Comparison of ENCODE assay signal across 10 cellular contexts in genomic region chr17:46822388-46822921, GRCh38. TPM values are rescaled to one million over a fixed set of nuclear protein-coding genes. Genes with fewer than 3 reads are reported as not detected.
DNase-seq lines count a peak whose midpoint lies in the region; ATAC-seq, FAIRE-seq and TF ChIP-seq lines count a peak whose summit lies in the region.
"Had no signal": no experiment of that assay in that cellular context is flagged by ENCODE, and none has a peak within 500 bp of the region (broad histone marks: within the 10 kb centered on the region; RNA-seq: fewer than 3 reads in every experiment).

No MANE protein-coding gene starts in this region.

- no peaks in the 10 kb centered on the region for H3K79me2 ChIP-seq in MM.1S (ENCODE audit: low read length)

- TF ChIP-seq CTCF in MM.1S (IDR thresholded peaks at IDR 0.05; ENCODE audit: low read length) = peak; percentile 75
- peak; percentile 38 for TF ChIP-seq CTCF in mucosa of descending colon (IDR thresholded peaks at IDR 0.05)

- H2AFZ ChIP-seq in MM.1S (ENCODE audit: low read length) = no peak overlapping the region

- H3K4me3 ChIP-seq in MM.1S (ENCODE audit: low read length) = no peak overlapping the region
- H3K4me3 ChIP-seq in mucosa of descending colon = no peak overlapping the region
- H3K4me3 ChIP-seq: HAP-1 had no signal

- H3K4me1 ChIP-seq in MM.1S (ENCODE audit: low read length) = no peaks in the 10 kb centered on the region
- H3K4me1 ChIP-seq in mucosa of descending colon (ENCODE audit: low read depth) = peaks cover 14% of the 10 kb centered on the region
- H3K4me1 ChIP-seq: HAP-1 had no signal

- H3K4me2 ChIP-seq in MM.1S (ENCODE audit: low read depth, low read length) = no peak overlapping the region

- no peak overlapping the region for H3K9ac ChIP-seq in MM.1S (ENCODE audit: low read length)

- DNase-seq in DMS53 (lab: John Stamatoyannopoulos, UW) (peak; percentile 98), MM.1S (peak; percentile 27), mucosa of descending colon (peak in 2 of 3 donors; percentile 42 to 51), NCI-H2196 treated with DMSO at 0.1 percent for 48 hours (lab: John Stamatoyannopoulos, UW; ENCODE audit: unreplicated experiment) (no peak), GM12891 (ENCODE audit: insufficient read length, low spot score) (no peak), NCI-H1105 treated with DMSO at 0.1 percent for 48 hours (lab: John Stamatoyannopoulos, UW) (no peak), cerebellum (ENCODE audit: low spot score) (no peak)
- DNase-seq in activated naive CD8-positive, alpha-beta T cell treated with anti-CD3 and anti-CD28 coated beads for 36 hours = peak; percentile 56

- FAIRE-seq in GM12891 (lab: Jason Lieb, UNC) = no peak

- no peaks in the 10 kb centered on the region for H3K9me3 Mint-ChIP-seq in activated naive CD8-positive, alpha-beta T cell treated with anti-CD3 and anti-CD28 coated beads for 36 hours
- H3K9me3 Mint-ChIP-seq: activated naive CD4-positive, alpha-beta T cell treated with anti-CD3 and anti-CD28 coated beads, Interleukin-2, amount 50 U/mL, for 72 hours had no signal

- H3K9me3 ChIP-seq in MM.1S (replicated peaks; ENCODE audit: insufficient read depth, low read length) = no peaks in the 10 kb centered on the region
- no peaks in the 10 kb centered on the region for H3K9me3 ChIP-seq in mucosa of descending colon
- H3K9me3 ChIP-seq: HAP-1 had no signal

- H3K36me3 ChIP-seq in MM.1S (replicated peaks; ENCODE audit: insufficient read depth, low read length) (no peaks in the 10 kb centered on the region), mucosa of descending colon (ENCODE audit: low read depth) (no peaks in the 10 kb centered on the region)
- H3K36me3 ChIP-seq: HAP-1 had no signal

- H3K4me1 Mint-ChIP-seq in activated naive CD8-positive, alpha-beta T cell treated with anti-CD3 and anti-CD28 coated beads for 36 hours = peaks cover 25% of the 10 kb centered on the region

- TF ChIP-seq POLR2A in GM12891 (IDR thresholded peaks at IDR 0.05; ENCODE audit: low read depth, low read length) = no peak

- ATAC-seq in mucosa of descending colon = peak; percentile 54

- intact Hi-C loops in mucosa of descending colon (cut with DNase I, micrococcal nuclease) = no loop called here

- H3K4me3 Mint-ChIP-seq in activated naive CD8-positive, alpha-beta T cell treated with anti-CD3 and anti-CD28 coated beads for 36 hours = no peak overlapping the region

- no peaks in the 10 kb centered on the region for H3F3A ChIP-seq in MM.1S (ENCODE audit: insufficient read depth, low read length)

- H3K27ac ChIP-seq in MM.1S (ENCODE audit: low read length) = no peak overlapping the region

- H3K27ac Mint-ChIP-seq in activated naive CD8-positive, alpha-beta T cell treated with anti-CD3 and anti-CD28 coated beads for 36 hours = no peak overlapping the region
- H3K27ac Mint-ChIP-seq: activated naive CD4-positive, alpha-beta T cell treated with anti-CD3 and anti-CD28 coated beads, Interleukin-2, amount 50 U/mL, for 72 hours had no signal

- H3K9me2 ChIP-seq in MM.1S (replicated peaks; ENCODE audit: insufficient read depth, low read length) = no peaks in the 10 kb centered on the region

- H4K20me1 ChIP-seq in MM.1S (ENCODE audit: insufficient read depth, low read length) = no peaks in the 10 kb centered on the region

- H3K36me3 Mint-ChIP-seq in activated naive CD8-positive, alpha-beta T cell treated with anti-CD3 and anti-CD28 coated beads for 36 hours = no peaks in the 10 kb centered on the region

- H3K27me3 ChIP-seq in MM.1S (replicated peaks; ENCODE audit: insufficient read depth, low read length) = peaks cover 51% of the 10 kb centered on the region

- peaks cover 66% of the 10 kb centered on the region for H3K27me3 Mint-ChIP-seq in activated naive CD8-positive, alpha-beta T cell treated with anti-CD3 and anti-CD28 coated beads for 36 hours

TF ChIP-seq in GM12891, 5 proteins besides CTCF, POLR2A, EP300 and RAD21:
- TF ChIP-seq POLR2AphosphoS5 (IDR thresholded peaks at IDR 0.05; ENCODE audit: low read depth, low read length) (no peak), POU2F2 (IDR thresholded peaks at IDR 0.05; ENCODE audit: low read depth, low read length) (no peak), PAX5 (IDR thresholded peaks at IDR 0.05; ENCODE audit: insufficient read depth, low read length, severe bottlenecking) (no peak), SPI1 (IDR thresholded peaks at IDR 0.05; ENCODE audit: low read depth, low read length) (no peak), TAF1 (IDR thresholded peaks at IDR 0.05; ENCODE audit: low read depth, low read length) (no peak)
TF ChIP-seq in GM12891: peak in this region for 0.

RNA-seq across cellular contexts. Expression of gene WNT3, which starts 4.0 kb away (rescaled TPM):
- under 1 TPM; 0.06 to 0.08 TPM for total RNA-seq in activated naive CD8-positive, alpha-beta T cell treated with anti-CD3 and anti-CD28 coated beads for 36 hours
- 1 to 10 TPM in 1 of 3 donors, under 1 TPM in 2; 0.29 to 1.1 (median 0.41) TPM for total RNA-seq in mucosa of descending colon
- polyA plus RNA-seq in GM12891 (2012; ENCODE audit: low read depth, missing spikeins) = 0.04 TPM
- 12.3 TPM for total RNA-seq in cerebellum

RNA-seq across cellular contexts. Expression of gene WNT9B, which starts 28.9 kb away (rescaled TPM):
- not detected for total RNA-seq in activated naive CD8-positive, alpha-beta T cell treated with anti-CD3 and anti-CD28 coated beads for 36 hours
- total RNA-seq in mucosa of descending colon = under 1 TPM in 1 of 3 donors, not detected in 2; 0.22 TPM
- polyA plus RNA-seq in GM12891 (2012; ENCODE audit: low read depth, missing spikeins) = not detected
- 4.1 TPM for total RNA-seq in cerebellum
- total RNA-seq: activated naive CD4-positive, alpha-beta T cell treated with anti-CD3 and anti-CD28 coated beads, Interleukin-2, amount 50 U/mL, for 72 hours had no signal

Comparison
In these comparisons a context has a peak if more than half of its experiments do, and no peak if none do; other contexts are left out.
1. DNase-seq: peak in DMS53 (single experiment), MM.1S (single experiment), activated naive CD8-positive, alpha-beta T cell treated with anti-CD3 and anti-CD28 coated beads for 36 hours (single experiment) and mucosa of descending colon (2 of 3); none in NCI-H2196 treated with DMSO at 0.1 percent for 48 hours (single experiment), GM12891 (single experiment), NCI-H1105 treated with DMSO at 0.1 percent for 48 hours (single experiment) and cerebellum (single experiment).